ENCODE assay signal across 36 cellular contexts in genomic region chr2:21821697-21822227, GRCh38.
DNase-seq lines count a peak whose midpoint lies in the region; ATAC-seq, FAIRE-seq and TF ChIP-seq lines count a peak whose summit lies in the region.
"Had no signal": no experiment of that assay in that cellular context is flagged by ENCODE, and none has a peak within 500 bp of the region (broad histone marks: within the 10 kb centered on the region; RNA-seq: fewer than 3 reads in every experiment).

No MANE protein-coding gene starts in this region.

- no peak for TF ChIP-seq POLR2A in gastrocnemius medialis (IDR thresholded peaks at IDR 0.05)

- no peaks in the 10 kb centered on the region for H3F3A ChIP-seq in neural progenitor cell (ENCODE audit: low read depth)

- H3K9me3 ChIP-seq in HUES48 (ENCODE audit: control insufficient read depth, insufficient read depth, low read length) (no peaks in the 10 kb centered on the region), neural progenitor cell (ENCODE audit: low read depth) (no peaks in the 10 kb centered on the region), gastrocnemius medialis (no peaks in the 10 kb centered on the region)
- H3K9me3 ChIP-seq: adrenal gland, left ventricle myocardium inferior, right lobe of liver, tibial nerve had no signal

- H4K20me1 ChIP-seq in neural progenitor cell (ENCODE audit: low read depth), result no peaks in the 10 kb centered on the region

- in situ Hi-C loops in gastrocnemius medialis (cut with MboI; ENCODE audit: low sequenced_read_pairs in 4 of 4), result no loop called here

- H3K4me3 ChIP-seq in HUES48 (ENCODE audit: low read depth, low read length), result no peak overlapping the region
- no peak overlapping the region for H3K4me3 ChIP-seq in neural progenitor cell
- no peak overlapping the region for H3K4me3 ChIP-seq in gastrocnemius medialis
- H3K4me3 ChIP-seq: adrenal gland, dorsolateral prefrontal cortex, left ventricle myocardium inferior, PC-9, right lobe of liver, tibial nerve had no signal

- H3K4me3 Mint-ChIP-seq in neural progenitor cell, result no peak overlapping the region
- H3K4me3 Mint-ChIP-seq: activated CD4-positive, alpha-beta memory T cell treated with anti-CD3 and anti-CD28 coated beads for 36 hours; activated naive CD4-positive, alpha-beta T cell treated with anti-CD3 and anti-CD28 coated beads for 36 hours; activated T-helper 1 cell treated with anti-CD3 and anti-CD28 coated beads, Interleukin-12 subunit alpha, Interleukin-12 subunit beta, Interleukin-2, Interleukin-4 antibody, amounts not matched to agents 30 ng/mL and 10 ng/mL and 1 ng/mL, durations not matched to agents 14 hours and 24 hours and 36 hours; naive B cell; T-helper 1 cell treated with Interleukin-12 subunit alpha and Interleukin-12 subunit beta and Interleukin-4 antibody, amounts not matched to agents 30 μg/mL and 1 μg/mL, for 36 hours had no signal

- H3K79me2 ChIP-seq in neural progenitor cell (ENCODE audit: low read depth), result no peaks in the 10 kb centered on the region

- no peaks in the 10 kb centered on the region for H3K27me3 Mint-ChIP-seq in neural progenitor cell (ENCODE audit: insufficient read depth, low read depth)
- H3K27me3 Mint-ChIP-seq: activated CD4-positive, alpha-beta memory T cell treated with anti-CD3 and anti-CD28 coated beads for 36 hours; naive B cell; progenitor cell of endocrine pancreas had no signal

- TF ChIP-seq CTCF in neural progenitor cell (IDR thresholded peaks at IDR 0.05) (no peak), gastrocnemius medialis (IDR thresholded peaks at IDR 0.05 in 4 of 5, conservative IDR thresholded peaks at IDR 0.05 in 1 of 5) (no peak)

- H3K4me2 ChIP-seq in neural progenitor cell, result no peak overlapping the region
- H3K4me2 ChIP-seq: KMS-11, PC-9 had no signal

- peak overlapping the region; percentile 12 for H2AFZ ChIP-seq in neural progenitor cell (replicated peaks)
- H2AFZ ChIP-seq: PC-9 had no signal

- FAIRE-seq in frontal cortex (lab: Jason Lieb, UNC), result no peak
- FAIRE-seq: G401.6, H1, keratinocyte, TTC549 had no signal

- H3K4me1 Mint-ChIP-seq in neural progenitor cell, result peaks cover 9% of the 10 kb centered on the region
- H3K4me1 Mint-ChIP-seq: naive B cell had no signal

- H3K9ac ChIP-seq in HUES48 (ENCODE audit: low read depth, low read length), result no peak overlapping the region
- no peak overlapping the region for H3K9ac ChIP-seq in neural progenitor cell
- H3K9ac ChIP-seq: KMS-11 had no signal

- no peaks in the 10 kb centered on the region for H3K9me3 Mint-ChIP-seq in neural progenitor cell

- DNase-seq in dedifferentiated amniotic fluid mesenchymal stem cell (ENCODE audit: extremely low spot score) (peak; percentile 15), neural progenitor cell (ENCODE audit: low spot score) (no peak), frontal cortex (ENCODE audit: low spot score in 2 of 2) (no peak), gastrocnemius medialis (no peak), mesenteric fat pad (ENCODE audit: low spot score) (no peak)
- DNase-seq: activated CD4-positive, alpha-beta memory T cell treated with anti-CD3 and anti-CD28 coated beads for 36 hours; activated CD4-positive, CD25-positive, alpha-beta regulatory T cell treated with anti-CD3 and anti-CD28 coated beads, Interleukin-2, amount 50 U/mL, for 72 hours; activated naive CD4-positive, alpha-beta T cell treated with anti-CD3 and anti-CD28 coated beads for 36 hours; adrenal gland; brain microvascular endothelial cell; cerebellar nuclear complex; COR-L47; DMS53; dorsolateral prefrontal cortex; head of caudate nucleus; left ventricle myocardium inferior; midbrain; naive B cell; NCI-H1417 treated with DMSO at 0.1 percent for 48 hours; NCI-H2029 treated with DMSO at 0.1 percent for 48 hours; PC-9; right lobe of liver; stimulated activated CD4-positive, alpha-beta T cell treated with anti-CD3 and anti-CD28 coated beads, Interleukin-4, amount 100 ng/mL, for 1 hour had no signal

- H3K27ac ChIP-seq in HUES48 (ENCODE audit: low read depth, low read length) (peak overlapping the region; percentile 14), neural progenitor cell (peak overlapping the region; percentile 6), gastrocnemius medialis (no peak overlapping the region)
- H3K27ac ChIP-seq: adrenal gland, brain microvascular endothelial cell, C4-2B, dorsolateral prefrontal cortex, KMS-11, left ventricle myocardium inferior, PC-9, right lobe of liver, tibial nerve had no signal

- ATAC-seq in GM18870 (IDR thresholded peaks at IDR 0.05; ENCODE audit: unreplicated experiment), result no peak
- ATAC-seq in gastrocnemius medialis, result no peak
- ATAC-seq: right lobe of liver, SK-N-SH treated with all-trans-retinoic acid at 6 μM for 48 hours had no signal

- intact Hi-C loops in gastrocnemius medialis (cut with DNase I; ENCODE audit: low total_unique reads), result no loop called here

- H3K27ac Mint-ChIP-seq in neural progenitor cell, result no peak overlapping the region
- H3K27ac Mint-ChIP-seq: activated CD4-positive, alpha-beta memory T cell treated with anti-CD3 and anti-CD28 coated beads for 36 hours; activated naive CD4-positive, alpha-beta T cell treated with anti-CD3 and anti-CD28 coated beads for 36 hours; activated T-helper 1 cell treated with anti-CD3 and anti-CD28 coated beads, Interleukin-12 subunit alpha, Interleukin-12 subunit beta, Interleukin-2, Interleukin-4 antibody, amounts not matched to agents 30 ng/mL and 10 ng/mL and 1 ng/mL, durations not matched to agents 14 hours and 24 hours and 36 hours; naive B cell; progenitor cell of endocrine pancreas; T-helper 1 cell treated with Interleukin-12 subunit alpha and Interleukin-12 subunit beta and Interleukin-4 antibody, amounts not matched to agents 30 μg/mL and 1 μg/mL, for 36 hours had no signal

- no peaks in the 10 kb centered on the region for H3K27me3 ChIP-seq in HUES48 (ENCODE audit: control insufficient read depth, insufficient read depth, low read length)
- H3K27me3 ChIP-seq in neural progenitor cell, result no peaks in the 10 kb centered on the region
- H3K27me3 ChIP-seq in gastrocnemius medialis, result no peaks in the 10 kb centered on the region
- H3K27me3 ChIP-seq: adrenal gland, brain microvascular endothelial cell, dorsolateral prefrontal cortex, right lobe of liver, tibial nerve had no signal

- peaks cover 34% of the 10 kb centered on the region for H3K4me1 ChIP-seq in HUES48 (ENCODE audit: control insufficient read depth, insufficient read depth, low read length)
- peaks cover 20% of the 10 kb centered on the region for H3K4me1 ChIP-seq in neural progenitor cell
- H3K4me1 ChIP-seq in gastrocnemius medialis, result peaks cover 0 to 6% of the 10 kb centered on the region in 2 donors
- H3K4me1 ChIP-seq: adrenal gland, right lobe of liver had no signal

- H3K36me3 Mint-ChIP-seq in neural progenitor cell, result no peaks in the 10 kb centered on the region
- H3K36me3 Mint-ChIP-seq: activated CD4-positive, alpha-beta memory T cell treated with anti-CD3 and anti-CD28 coated beads for 36 hours; naive B cell had no signal

- no peaks in the 10 kb centered on the region for H3K36me3 ChIP-seq in HUES48 (ENCODE audit: control insufficient read depth, insufficient read depth, low read length)
- H3K36me3 ChIP-seq in neural progenitor cell, result no peaks in the 10 kb centered on the region
- H3K36me3 ChIP-seq in gastrocnemius medialis, result no peaks in the 10 kb centered on the region
- H3K36me3 ChIP-seq: adrenal gland, brain microvascular endothelial cell, left ventricle myocardium inferior, right lobe of liver, tibial nerve had no signal

Comparison
In these comparisons a context has a peak if more than half of its experiments do, and no peak if none do; other contexts are left out.
1. H3K27ac ChIP-seq: peak in HUES48 (single experiment) and neural progenitor cell (single experiment); none in gastrocnemius medialis (0 of 4).